2 cellular contexts compared by ENCODE assay signal in genomic region chr17:63967953-63968352, GRCh38.
A peak's percentile ranks its signal among the peaks of the same experiment; 100 is the strongest.
TF ChIP-seq lines count a peak whose summit lies in the region.

No MANE protein-coding gene starts in this region.

TF ChIP-seq in HCT116, 20 proteins besides CTCF, POLR2A, EP300 and RAD21:
- TF ChIP-seq ELF1 (IDR thresholded peaks at IDR 0.05; ENCODE audit: borderline replicate concordance, low read depth) (no peak), SRF (IDR thresholded peaks at IDR 0.05; ENCODE audit: low read depth) (no peak), EZH2 (IDR thresholded peaks at IDR 0.05) (no peak), POLR2AphosphoS5 (IDR thresholded peaks at IDR 0.05; ENCODE audit: low read depth, low read length) (no peak), CEBPB (IDR thresholded peaks at IDR 0.05; ENCODE audit: low read depth) (no peak), JUND (IDR thresholded peaks at IDR 0.05) (no peak)

TF ChIP-seq in K562, 482 proteins besides CTCF, POLR2A, EP300 and RAD21 (continues in another document):
- TF ChIP-seq MYC (IDR thresholded peaks at IDR 0.05; ENCODE audit: low read depth, low read length) (peak; percentile 64), MYC (CRISPR knock-in tag; IDR thresholded peaks at IDR 0.05; ENCODE audit: borderline replicate concordance, low read depth) (no peak; the same call in 1 of the 2 replicates), L3MBTL2 (IDR thresholded peaks at IDR 0.05) (peak; percentile 78), MNT (conservative IDR thresholded peaks at IDR 0.05) (peak; percentile 86 to 91), GABPB2 (CRISPR knock-in tag; conservative IDR thresholded peaks at IDR 0.05) (no peak), GTF3C2 (IDR thresholded peaks at IDR 0.05; ENCODE audit: borderline replicate concordance, extremely low read depth, insufficient read length) (no peak), RAD51 (IDR thresholded peaks at IDR 0.05; ENCODE audit: borderline replicate concordance, low read depth) (peak; percentile 88), MAX (CRISPR knock-in tag; IDR thresholded peaks at IDR 0.05) (peak; percentile 97), JUND (IDR thresholded peaks at IDR 0.05; ENCODE audit: borderline replicate concordance, low read depth, low read length) (peak; percentile 39; the same call in 1 of the 2 replicates), JUND (tag; IDR thresholded peaks at IDR 0.05; ENCODE audit: borderline replicate concordance, low read depth, low read length) (peak; percentile 23; the same call in 1 of the 3 replicates), NEUROD1 (IDR thresholded peaks at IDR 0.05; ENCODE audit: borderline replicate concordance, low read depth, low read length, partially characterized antibody) (no peak), RUNX1 (IDR thresholded peaks at IDR 0.05; ENCODE audit: low read depth) (no peak), HDAC1 (IDR thresholded peaks at IDR 0.05) (no peak), PREB (CRISPR knock-in tag; IDR thresholded peaks at IDR 0.05) (no peak), MGA (IDR thresholded peaks at IDR 0.05) (peak; percentile 88), ATF3 (IDR thresholded peaks at IDR 0.05) (peak; percentile 72), ATF3 (CRISPR knock-in tag; conservative IDR thresholded peaks at IDR 0.05) (no peak), FOSL1 (tag; conservative IDR thresholded peaks at IDR 0.05) (peak; percentile 81), ZBTB17 (CRISPR knock-in tag; IDR thresholded peaks at IDR 0.05) (no peak), E2F6 (IDR thresholded peaks at IDR 0.05; ENCODE audit: borderline replicate concordance in 1 of 2, extremely low read depth in 1 of 2, insufficient read depth in 1 of 2, insufficient read length in 1 of 2, low read depth in 1 of 2, low read length in 1 of 2, poor library complexity in 1 of 2, severe bottlenecking in 1 of 2) (peak; percentile 42 to 74), NELFE (IDR thresholded peaks at IDR 0.05; ENCODE audit: insufficient read depth, insufficient read length) (no peak), ZC3H4 (CRISPR knock-in tag; IDR thresholded peaks at IDR 0.05; ENCODE audit: borderline replicate concordance) (no peak), CBFA2T2 (conservative IDR thresholded peaks at IDR 0.05) (peak; percentile 65), POLR2G (IDR thresholded peaks at IDR 0.05; ENCODE audit: low read depth, low read length) (no peak), CREB1 (IDR thresholded peaks at IDR 0.05) (no peak), CREB1 (CRISPR knock-in tag; IDR thresholded peaks at IDR 0.05) (peak; percentile 40; the same call in 1 of the 2 replicates), USF2 (CRISPR knock-in tag; IDR thresholded peaks at IDR 0.05) (peak; percentile 78), EP400 (IDR thresholded peaks at IDR 0.05) (peak; percentile 39; the same call in 1 of the 2 replicates), FOXM1 (IDR thresholded peaks at IDR 0.05; ENCODE audit: low read depth) (no peak), FOXM1 (CRISPR knock-in tag; IDR thresholded peaks at IDR 0.05; ENCODE audit: low read depth) (no peak), ZNF232 (CRISPR knock-in tag; IDR thresholded peaks at IDR 0.05) (0 out of 2 replicates have a peak, but pooled peaks have one; percentile 53), BRD4 (IDR thresholded peaks at IDR 0.05) (no peak)
